In the genomic region with DNA sequence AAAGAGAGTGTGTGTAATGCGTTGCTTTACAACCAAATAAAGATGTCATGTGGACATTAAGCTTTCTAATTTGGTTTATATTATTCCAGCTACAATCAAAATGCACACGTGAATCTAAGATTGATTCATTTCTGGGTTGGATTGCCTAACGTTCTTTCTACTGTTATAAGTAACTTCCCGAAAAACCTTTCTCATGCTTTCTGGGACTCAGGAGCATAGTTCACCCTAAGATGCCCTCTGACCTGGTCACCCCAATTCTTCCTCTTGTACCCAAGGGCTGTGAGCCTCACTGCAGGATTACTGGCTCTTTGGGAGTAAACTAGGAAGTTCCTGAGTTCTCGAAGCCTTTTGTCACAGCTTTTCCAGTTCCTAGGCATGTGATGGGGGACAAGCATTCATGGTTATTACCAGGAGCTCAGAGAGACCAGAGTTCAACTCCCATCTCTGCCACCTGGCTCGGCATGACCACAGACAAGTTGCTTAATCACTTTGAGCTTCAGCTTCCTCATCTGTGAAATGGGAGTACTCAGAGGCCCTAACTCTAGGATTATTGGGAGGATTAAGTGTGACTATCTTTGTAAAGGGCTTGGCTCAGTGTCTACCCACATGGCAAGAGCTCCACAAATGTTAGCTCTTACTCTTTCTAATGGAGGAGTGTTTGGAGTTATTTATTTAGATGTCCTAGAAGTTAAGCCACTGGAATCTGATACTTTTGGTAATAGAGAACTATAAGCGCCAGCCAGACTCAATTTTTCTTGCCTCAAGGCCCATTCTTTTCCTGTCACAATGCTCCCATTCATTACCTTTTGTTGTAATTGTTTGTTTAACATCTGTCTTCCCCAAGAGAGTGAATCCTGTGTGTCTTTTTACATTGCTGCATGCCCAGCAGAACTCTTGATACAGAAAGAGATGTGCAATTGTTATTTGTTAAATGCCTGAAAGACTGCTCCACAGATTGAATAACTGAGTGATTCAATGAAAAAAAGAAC, we compare ENCODE assay signal across 12 cellular contexts. TPM values are rescaled to one million over a fixed set of nuclear protein-coding genes. Genes with fewer than 3 reads are reported as not detected.
A peak's percentile ranks its signal among the peaks of the same experiment; 100 is the strongest.
DNase-seq lines count a peak whose midpoint lies in the region; ATAC-seq and TF ChIP-seq lines count a peak whose summit lies in the region.
"Had no signal": no experiment of that assay in that cellular context is flagged by ENCODE, and none has a peak within 500 bp of the region (broad histone marks: within the 10 kb centered on the region; RNA-seq: fewer than 3 reads in every experiment).

No MANE protein-coding gene starts in this region.

- H3K27ac Mint-ChIP-seq in osteocyte (ENCODE audit: unreplicated experiment), result peak overlapping the region; percentile 90
- H3K27ac Mint-ChIP-seq: activated naive CD8-positive, alpha-beta T cell treated with anti-CD3 and anti-CD28 coated beads, Interleukin-2, amount 10 ng/mL, durations not matched to agents 7 days and 5 days; GM23338 had no signal

- TF ChIP-seq CTCF in osteocyte (IDR thresholded peaks at IDR 0.05) (no peak), GM10266 (IDR thresholded peaks at IDR 0.05; ENCODE audit: control insufficient read depth, insufficient read depth, low read depth, missing control alignments) (no peak)

- H3K36me3 Mint-ChIP-seq in osteocyte (ENCODE audit: unreplicated experiment), result peaks cover 12% of the 10 kb centered on the region
- H3K36me3 Mint-ChIP-seq: activated naive CD8-positive, alpha-beta T cell treated with anti-CD3 and anti-CD28 coated beads, Interleukin-2, amount 10 ng/mL, durations not matched to agents 7 days and 5 days had no signal

- no peak for ATAC-seq in HG03045 (IDR thresholded peaks at IDR 0.05; ENCODE audit: unreplicated experiment)
- ATAC-seq: GM23338 had no signal

- peaks cover 71% of the 10 kb centered on the region for H3K4me1 Mint-ChIP-seq in osteocyte (ENCODE audit: unreplicated experiment)
- H3K4me1 Mint-ChIP-seq: activated naive CD8-positive, alpha-beta T cell treated with anti-CD3 and anti-CD28 coated beads, Interleukin-2, amount 10 ng/mL, durations not matched to agents 7 days and 5 days had no signal

- H3K4me3 Mint-ChIP-seq in osteocyte (ENCODE audit: unreplicated experiment), result no peak overlapping the region
- H3K4me3 Mint-ChIP-seq: activated naive CD8-positive, alpha-beta T cell treated with anti-CD3 and anti-CD28 coated beads, Interleukin-2, amount 10 ng/mL, durations not matched to agents 7 days and 5 days; GM23338 had no signal

- peak; percentile 68 for DNase-seq in CD1c-positive myeloid dendritic cell (ENCODE audit: extremely low spot score)
- DNase-seq in NCI-H345 (lab: John Stamatoyannopoulos, UW), result peak; percentile 52
- no peak for DNase-seq in epithelial cell of prostate (ENCODE audit: low read depth, low spot score)
- no peak for DNase-seq in osteocyte (ENCODE audit: extremely low spot score, unreplicated experiment)
- no peak for DNase-seq in activated effector memory CD4-positive, alpha-beta T cell treated with anti-CD3 and anti-CD28 coated beads, Interleukin-2, amount 50 U/mL, for 16 hours
- no peak for DNase-seq in GM10266 (ENCODE audit: extremely low spot score)
- DNase-seq in DMS53 treated with DMSO at 0.1 percent for 48 hours (lab: John Stamatoyannopoulos, UW; ENCODE audit: unreplicated experiment), result no peak
- DNase-seq: activated naive CD8-positive, alpha-beta T cell treated with anti-CD3 and anti-CD28 coated beads, Interleukin-2, amount 10 ng/mL, durations not matched to agents 7 days and 5 days; left cardiac atrium; MM.1S had no signal

- H3K9me3 Mint-ChIP-seq in osteocyte (ENCODE audit: unreplicated experiment), result peaks cover 16% of the 10 kb centered on the region
- H3K9me3 Mint-ChIP-seq: activated naive CD8-positive, alpha-beta T cell treated with anti-CD3 and anti-CD28 coated beads, Interleukin-2, amount 10 ng/mL, durations not matched to agents 7 days and 5 days had no signal

- H3K27ac ChIP-seq in epithelial cell of prostate, result peak overlapping the region; percentile 28

- H3K27me3 Mint-ChIP-seq in osteocyte (ENCODE audit: unreplicated experiment), result no peaks in the 10 kb centered on the region

RNA-seq across cellular contexts. Expression of gene LMCD1, which starts 12.5 kb away (rescaled TPM):
- total RNA-seq in osteocyte, result 135 and 136 TPM in 2 replicates

Comparison
In these comparisons a context has a peak if more than half of its experiments do, and no peak if none do; other contexts are left out.
1. DNase-seq: peak in CD1c-positive myeloid dendritic cell (single experiment) and NCI-H345 (single experiment); none in epithelial cell of prostate (single experiment), osteocyte (single experiment), activated effector memory CD4-positive, alpha-beta T cell treated with anti-CD3 and anti-CD28 coated beads, Interleukin-2, amount 50 U/mL, for 16 hours (single experiment), GM10266 (single experiment) and DMS53 treated with DMSO at 0.1 percent for 48 hours (single experiment).